In the genomic region with DNA sequence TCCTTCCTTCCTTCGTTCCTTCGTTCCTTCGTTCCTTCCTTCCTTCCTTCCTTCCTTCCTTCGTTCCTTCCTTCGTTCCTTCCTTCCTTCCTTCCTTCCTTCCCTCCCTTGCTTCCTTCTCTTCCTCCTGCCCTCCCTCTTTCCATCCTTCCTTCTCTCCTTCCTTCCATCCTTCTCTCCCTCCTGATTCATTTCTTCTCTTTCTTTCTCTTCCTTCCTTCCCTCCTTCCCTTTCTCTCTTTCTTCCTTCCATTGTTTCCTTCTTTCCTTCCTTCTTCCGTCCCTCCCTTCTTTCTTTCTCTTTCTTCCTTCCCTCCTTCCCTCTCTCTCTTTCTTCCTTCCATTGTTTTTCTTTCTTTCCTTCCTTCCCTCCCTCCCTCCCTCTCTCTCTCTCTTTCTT, we compare ENCODE assay signal across 19 cellular contexts. TPM values are rescaled to one million over a fixed set of nuclear protein-coding genes. Genes with fewer than 3 reads are reported as not detected.
DNase-seq lines count a peak whose midpoint lies in the region; ATAC-seq, FAIRE-seq and TF ChIP-seq lines count a peak whose summit lies in the region.
"Had no signal": no experiment of that assay in that cellular context is flagged by ENCODE, and none has a peak within 500 bp of the region (broad histone marks: within the 10 kb centered on the region; RNA-seq: fewer than 3 reads in every experiment).

No MANE protein-coding gene starts in this region.

- no peak overlapping the region for H3K56ac ChIP-seq in H1 (replicated peaks; ENCODE audit: insufficient read length, low read depth, low read length)

- H3K4me3 ChIP-seq in H1 (ENCODE audit: extremely low read depth in 1 of 4, insufficient read depth in 2 of 4, low read depth in 3 of 4, low read length in 4 of 4) (no peak overlapping the region), neuronal stem cell (ENCODE audit: low read length in 2 of 2) (no peak overlapping the region)
- H3K4me3 ChIP-seq: A549, BLaER1 had no signal

- H2BK15ac ChIP-seq in H1 (ENCODE audit: low read length) = no peak overlapping the region
- H2BK15ac ChIP-seq in neuronal stem cell (ENCODE audit: low read length) = no peak overlapping the region

- H3K4me1 ChIP-seq in H1 (replicated peaks in 1 of 4; ENCODE audit: control insufficient read depth in 3 of 4, insufficient read depth in 4 of 4, low read length in 3 of 4) = no peaks in the 10 kb centered on the region
- H3K4me1 ChIP-seq in neuronal stem cell (ENCODE audit: control insufficient read depth in 2 of 2, insufficient read depth in 1 of 2, low read depth in 1 of 2, low read length in 2 of 2) = no peaks in the 10 kb centered on the region

- H3K27me3 Mint-ChIP-seq in activated naive CD4-positive, alpha-beta T cell treated with anti-CD3 and anti-CD28 coated beads, Interleukin-2, amount 10 ng/mL, durations not matched to agents 7 days and 5 days = peaks cover 48% of the 10 kb centered on the region
- H3K27me3 Mint-ChIP-seq in HFFc6 (ENCODE audit: insufficient read depth) = no peaks in the 10 kb centered on the region; the same call in 1 of the 2 replicates

- H3K79me2 ChIP-seq in H1 (ENCODE audit: control insufficient read depth in 1 of 2, insufficient read depth in 2 of 2, low read length in 2 of 2) = no peaks in the 10 kb centered on the region

- H2BK5ac ChIP-seq in H1 (ENCODE audit: low read depth, low read length) = no peak overlapping the region
- no peak overlapping the region for H2BK5ac ChIP-seq in neuronal stem cell (ENCODE audit: low read length)

- TF ChIP-seq CTCF in HFFc6 (IDR thresholded peaks at IDR 0.05) (no peak), H1 (IDR thresholded peaks at IDR 0.05; ENCODE audit: control extremely low read depth in 1 of 3, insufficient read depth in 1 of 3, low read depth in 1 of 3, low read length in 3 of 3) (no peak)

- DNase-seq in activated naive CD4-positive, alpha-beta T cell treated with anti-CD3 and anti-CD28 coated beads, Interleukin-2, amount 10 ng/mL, durations not matched to agents 7 days and 5 days = no peak
- DNase-seq in activated naive CD4-positive, alpha-beta T cell treated with Interleukin-2 at 50 U/mL for 16 hours = no peak
- DNase-seq in HFFc6 (no peak), H1 (ENCODE audit: low read depth in 1 of 2, low spot score in 2 of 2) (no peak), neuronal stem cell (ENCODE audit: low spot score) (no peak)
- no peak for DNase-seq in stimulated activated effector memory CD8-positive, alpha-beta T cell treated with anti-CD3 and anti-CD28 coated beads, Interleukin-12 subunit alpha, Interleukin-12 subunit beta, amount 100 ng/mL, for 72 hours (ENCODE audit: low spot score in 2 of 2)
- DNase-seq: AML-193; CD8-positive, alpha-beta T cell; GDM1; GOT3; H9 had no signal

- H3K27me3 ChIP-seq in H1 (replicated peaks in 1 of 4; ENCODE audit: control insufficient read depth in 3 of 4, extremely low read depth in 1 of 4, insufficient read depth in 3 of 4, low read length in 3 of 4) = 0 out of 7 replicates have a peak, but pooled peaks cover 0 to 2% (median 0%) of the 10 kb centered on the region in 4 experiments
- no peaks in the 10 kb centered on the region for H3K27me3 ChIP-seq in neuronal stem cell (ENCODE audit: control insufficient read depth in 3 of 3, insufficient read depth in 3 of 3, low read depth in 1 of 3, low read length in 3 of 3)

- TF ChIP-seq RAD21 in H1 (IDR thresholded peaks at IDR 0.05 in 1 of 2, conservative IDR thresholded peaks at IDR 0.05 in 1 of 2; ENCODE audit: low read depth in 2 of 2, low read length in 2 of 2) = no peak

- H3K4ac ChIP-seq in H1 (replicated peaks; ENCODE audit: insufficient read length, low read depth, low read length) (no peak overlapping the region), neuronal stem cell (ENCODE audit: low read length) (no peak overlapping the region)

- no peak overlapping the region for H3K4me3 Mint-ChIP-seq in activated naive CD4-positive, alpha-beta T cell treated with anti-CD3 and anti-CD28 coated beads, Interleukin-2, amount 10 ng/mL, durations not matched to agents 7 days and 5 days
- no peak overlapping the region for H3K4me3 Mint-ChIP-seq in HFFc6
- no peak overlapping the region for H3K4me3 Mint-ChIP-seq in stimulated activated effector memory CD8-positive, alpha-beta T cell treated with anti-CD3 and anti-CD28 coated beads, Interleukin-12 subunit alpha, Interleukin-12 subunit beta, amount 100 ng/mL, for 72 hours
- H3K4me3 Mint-ChIP-seq: CD8-positive, alpha-beta T cell; H9 had no signal

- H3K27ac ChIP-seq in H1 (ENCODE audit: low read depth, low read length) = no peak overlapping the region
- H3K27ac ChIP-seq in neuronal stem cell (replicated peaks; ENCODE audit: low read length) = no peak overlapping the region
- H3K27ac ChIP-seq: 22Rv1, BLaER1 had no signal

- no peak for TF ChIP-seq EP300 in H1 (IDR thresholded peaks at IDR 0.05; ENCODE audit: borderline replicate concordance in 1 of 2, low read depth in 2 of 2, low read length in 2 of 2)

- H3K4me1 Mint-ChIP-seq in activated naive CD4-positive, alpha-beta T cell treated with anti-CD3 and anti-CD28 coated beads, Interleukin-2, amount 10 ng/mL, durations not matched to agents 7 days and 5 days = peaks cover 3% of the 10 kb centered on the region
- H3K4me1 Mint-ChIP-seq in HFFc6 (ENCODE audit: low read depth) = peaks cover 28% of the 10 kb centered on the region
- peaks cover 5% of the 10 kb centered on the region for H3K4me1 Mint-ChIP-seq in stimulated activated effector memory CD8-positive, alpha-beta T cell treated with anti-CD3 and anti-CD28 coated beads, Interleukin-12 subunit alpha, Interleukin-12 subunit beta, amount 100 ng/mL, for 72 hours

- CTCF ChIA-PET in activated naive CD4-positive, alpha-beta T cell treated with anti-CD3 and anti-CD28 coated beads, Interleukin-2, amount 10 ng/mL, durations not matched to agents 7 days and 5 days (lab: Charles Lee) = no interaction called here
- CTCF ChIA-PET in H1 (lab: Charles Lee; ENCODE audit: partially characterized antibody) = no interaction called here

- H2BK12ac ChIP-seq in H1 (ENCODE audit: low read depth, low read length) (no peak overlapping the region), neuronal stem cell (ENCODE audit: low read length) (no peak overlapping the region)

- no peak for ATAC-seq in GM18519 (IDR thresholded peaks at IDR 0.05; ENCODE audit: low FRiP score, unreplicated experiment)
- no peak for ATAC-seq in stimulated activated effector memory CD8-positive, alpha-beta T cell treated with anti-CD3 and anti-CD28 coated beads, Interleukin-12 subunit alpha, Interleukin-12 subunit beta, amount 100 ng/mL, for 72 hours
- ATAC-seq: CD8-positive, alpha-beta T cell had no signal

- no peaks in the 10 kb centered on the region for H3K36me3 Mint-ChIP-seq in activated naive CD4-positive, alpha-beta T cell treated with anti-CD3 and anti-CD28 coated beads, Interleukin-2, amount 10 ng/mL, durations not matched to agents 7 days and 5 days
- H3K36me3 Mint-ChIP-seq in HFFc6 (ENCODE audit: low read depth) = peaks cover 3% of the 10 kb centered on the region; the same call in 1 of the 2 replicates
- H3K36me3 Mint-ChIP-seq in stimulated activated effector memory CD8-positive, alpha-beta T cell treated with anti-CD3 and anti-CD28 coated beads, Interleukin-12 subunit alpha, Interleukin-12 subunit beta, amount 100 ng/mL, for 72 hours = no peaks in the 10 kb centered on the region
- H3K36me3 Mint-ChIP-seq: CD8-positive, alpha-beta T cell had no signal

- no peaks in the 10 kb centered on the region for H4K20me1 ChIP-seq in H1 (replicated peaks in 1 of 2; ENCODE audit: control insufficient read depth in 1 of 2, insufficient read depth in 2 of 2, low read length in 2 of 2)
- H4K20me1 ChIP-seq: BLaER1 had no signal

- H3K9me3 ChIP-seq in H1 (ENCODE audit: insufficient read depth in 2 of 2, low read depth in 1 of 2, low read length in 1 of 2) (no peaks in the 10 kb centered on the region), neuronal stem cell (replicated peaks in 1 of 2; ENCODE audit: control insufficient read depth in 2 of 2, insufficient read depth in 1 of 2, low read depth in 1 of 2, low read length in 2 of 2) (no peaks in the 10 kb centered on the region)
- H3K9me3 ChIP-seq: A549, BLaER1 had no signal

- H2BK120ac ChIP-seq in H1 (replicated peaks; ENCODE audit: low read depth, low read length) (no peak overlapping the region), neuronal stem cell (ENCODE audit: low read depth, low read length) (no peak overlapping the region)

- no peak for TF ChIP-seq POLR2A in H1 (IDR thresholded peaks at IDR 0.05; ENCODE audit: control extremely low read depth in 1 of 2, low read depth in 2 of 2, low read length in 2 of 2)

- H3K23me2 ChIP-seq in H1 (ENCODE audit: low read depth, low read length) = no peaks in the 10 kb centered on the region; the same call in 1 of the 2 replicates

- 56 to 70% methylated on average over 2 to 3 of the region's 6 CpGs for WGBS in H1 (ENCODE audit: extremely low coverage in 1 of 2, insufficient coverage in 1 of 2, insufficient read length in 1 of 2, insufficient replicate concordance in 2 of 2, low coverage in 1 of 2, low lambda C conversion rate in 2 of 2, missing lambda C conversion rate in 1 of 2), 2 experiments
- WGBS in neuronal stem cell (ENCODE audit: extremely low coverage in 2 of 2, insufficient read length in 2 of 2, insufficient replicate concordance in 1 of 2), 2 donors = no CpG with 5 or more reads among the region's 6 CpGs

- no peak for FAIRE-seq in H1 (lab: Jason Lieb, UNC)
- FAIRE-seq: A549, GM12892, GM18507 had no signal

- H4K8ac ChIP-seq in H1 (ENCODE audit: extremely low read depth, insufficient read depth, low read length) (no peak overlapping the region), neuronal stem cell (ENCODE audit: low read depth, low read length) (no peak overlapping the region)

- no peak overlapping the region for H3K4me2 ChIP-seq in H1 (ENCODE audit: insufficient read depth in 1 of 2, low read depth in 2 of 2, low read length in 2 of 2)
- no peak overlapping the region for H3K4me2 ChIP-seq in neuronal stem cell (ENCODE audit: insufficient read depth, low read length, poor library complexity, severe bottlenecking)
- H3K4me2 ChIP-seq: A549 had no signal

- H2AK5ac ChIP-seq in H1 (ENCODE audit: low read depth, low read length) (peak overlapping the region; percentile 82; the same call in 1 of the 2 replicates), neuronal stem cell (ENCODE audit: low read depth, low read length) (no peak overlapping the region)

- no peak overlapping the region for H2BK20ac ChIP-seq in H1 (ENCODE audit: low read length)

- H2AFZ ChIP-seq in H1 (ENCODE audit: low read length) (no peak overlapping the region), neuronal stem cell (ENCODE audit: low read length) (no peak overlapping the region)

- H3K9me3 Mint-ChIP-seq in activated naive CD4-positive, alpha-beta T cell treated with anti-CD3 and anti-CD28 coated beads, Interleukin-2, amount 10 ng/mL, durations not matched to agents 7 days and 5 days = no peaks in the 10 kb centered on the region
- no peaks in the 10 kb centered on the region for H3K9me3 Mint-ChIP-seq in HFFc6
- no peaks in the 10 kb centered on the region for H3K9me3 Mint-ChIP-seq in stimulated activated effector memory CD8-positive, alpha-beta T cell treated with anti-CD3 and anti-CD28 coated beads, Interleukin-12 subunit alpha, Interleukin-12 subunit beta, amount 100 ng/mL, for 72 hours
- H3K9me3 Mint-ChIP-seq: CD8-positive, alpha-beta T cell; H9 had no signal

- POLR2A ChIA-PET in H1 (lab: Charles Lee; ENCODE audit: partially characterized antibody) = no interaction called here

- H4K91ac ChIP-seq in H1 (replicated peaks; ENCODE audit: insufficient read length, low read length) = no peak overlapping the region
- no peak overlapping the region for H4K91ac ChIP-seq in neuronal stem cell (ENCODE audit: low read depth, low read length, poor library complexity)

- no peak overlapping the region for H4K5ac ChIP-seq in H1 (ENCODE audit: insufficient read length, low read depth, low read length)

- no peaks in the 10 kb centered on the region for H3K36me3 ChIP-seq in H1 (ENCODE audit: control insufficient read depth in 2 of 4, insufficient read depth in 4 of 4, low read length in 3 of 4)
- H3K36me3 ChIP-seq in neuronal stem cell (replicated peaks in 1 of 2; ENCODE audit: control insufficient read depth in 2 of 2, insufficient read depth in 2 of 2, low read length in 2 of 2) = no peaks in the 10 kb centered on the region
- H3K36me3 ChIP-seq: BLaER1 had no signal

- H3K23ac ChIP-seq in H1 (ENCODE audit: insufficient read length) = no peak overlapping the region
- H3K23ac ChIP-seq in neuronal stem cell (ENCODE audit: low read depth, low read length, poor library complexity) = no peak overlapping the region

- H3K9ac ChIP-seq in H1 (replicated peaks in 1 of 4; ENCODE audit: extremely low read depth in 1 of 4, low read depth in 3 of 4, low read length in 3 of 4) (no peak overlapping the region), neuronal stem cell (ENCODE audit: low read depth, low read length, poor library complexity) (no peak overlapping the region)
- H3K9ac ChIP-seq: BLaER1 had no signal

- H3K14ac ChIP-seq in H1 (ENCODE audit: insufficient read length) (no peak overlapping the region), neuronal stem cell (ENCODE audit: low read length) (no peak overlapping the region)

- H3K79me1 ChIP-seq in H1 (ENCODE audit: low read depth, low read length) (no peaks in the 10 kb centered on the region), neuronal stem cell (ENCODE audit: low read depth, low read length) (no peaks in the 10 kb centered on the region)

- H3K27ac Mint-ChIP-seq in activated naive CD4-positive, alpha-beta T cell treated with anti-CD3 and anti-CD28 coated beads, Interleukin-2, amount 10 ng/mL, durations not matched to agents 7 days and 5 days = peak overlapping the region; percentile 12
- H3K27ac Mint-ChIP-seq in HFFc6 = peak overlapping the region; percentile 68
- H3K27ac Mint-ChIP-seq in stimulated activated effector memory CD8-positive, alpha-beta T cell treated with anti-CD3 and anti-CD28 coated beads, Interleukin-12 subunit alpha, Interleukin-12 subunit beta, amount 100 ng/mL, for 72 hours = no peak overlapping the region
- H3K27ac Mint-ChIP-seq: CD8-positive, alpha-beta T cell had no signal

- H3K18ac ChIP-seq in H1 (ENCODE audit: extremely low read depth, low read length) (no peak overlapping the region), neuronal stem cell (ENCODE audit: low read length) (no peak overlapping the region)

RNA-seq across cellular contexts. Expression of a gene that starts 14.5 kb away (rescaled TPM):
- total RNA-seq in HFFc6 (2021; fragmentation: NEBNext Ultra II Directional; extraction: Animal tissue kit (Norgen Biotek cat#: 25700)) = under 1 TPM; 0.18 to 0.59 (median 0.42) TPM
- 3.4 and 5.6 TPM in 2 replicates for total RNA-seq in H1 (2021; fragmentation: NEBNext Ultra II Directional; extraction: Animal tissue kit (Norgen Biotek cat#: 25700))
- 1.9 and 2.1 TPM in 2 replicates for polyA plus RNA-seq in H1 (2011; rRNA removed)
- polyA plus RNA-seq in H1 (2011; cell fraction: cytosol; rRNA removed) = 2.9 TPM
- 4.0 TPM for polyA plus RNA-seq in H1 (2011; cell fraction: nucleus; rRNA removed)
- polyA plus RNA-seq in H1 (2012, experiment 1 of 2) = 3.4 to 6.5 TPM (median 4.4 TPM) in 4 replicates
- polyA plus RNA-seq in H1 (2012, experiment 2 of 2) = 2.1 TPM
- polyA plus RNA-seq in H1 (2013, experiment 1 of 2) = 2.4 TPM
- polyA plus RNA-seq in H1 (2013, experiment 2 of 2) = 2.2 TPM
- 5.2 and 6.7 TPM in 2 replicates for polyA minus RNA-seq in H1 (2011; rRNA and poly(A)+ RNA removed)
- 4.8 TPM for polyA minus RNA-seq in H1 (2011; cell fraction: cytosol; rRNA and poly(A)+ RNA removed)
- 5.5 TPM for polyA minus RNA-seq in H1 (2011; cell fraction: nucleus; rRNA and poly(A)+ RNA removed)
- 3.1 TPM for polyA plus RNA-seq in neuronal stem cell (2013, experiment 1 of 2)
- polyA plus RNA-seq in neuronal stem cell (2013, experiment 2 of 2) = 2.8 TPM
- total RNA-seq: CD8-positive, alpha-beta T cell; HT-29 had no signal

RNA-seq across cellular contexts. Expression of a gene that starts 53.5 kb away (rescaled TPM):
- total RNA-seq in HFFc6 (2021; fragmentation: NEBNext Ultra II Directional; extraction: Animal tissue kit (Norgen Biotek cat#: 25700)) = under 1 TPM in 2 of 6 experiments, not detected in 4; 0.09 to 0.13 TPM
- total RNA-seq in H1 (2021; fragmentation: NEBNext Ultra II Directional; extraction: Animal tissue kit (Norgen Biotek cat#: 25700)) = not detected in 2 replicates
- polyA plus RNA-seq in H1 (2011; rRNA removed) = 0.11 and 0.19 TPM in 2 replicates
- polyA plus RNA-seq in H1 (2011; cell fraction: cytosol; rRNA removed) = not detected
- 0.09 TPM for polyA plus RNA-seq in H1 (2011; cell fraction: nucleus; rRNA removed)
- polyA plus RNA-seq in H1 (2012, experiment 1 of 2) = 0.87 to 1.4 TPM (median 1.1 TPM) in 4 replicates
- polyA plus RNA-seq in H1 (2012, experiment 2 of 2) = not detected
- polyA plus RNA-seq in H1 (2013, experiment 1 of 2) = 0.08 TPM
- polyA plus RNA-seq in H1 (2013, experiment 2 of 2) = 0.07 TPM
- not detected in 2 replicates for polyA minus RNA-seq in H1 (2011; rRNA and poly(A)+ RNA removed)
- polyA minus RNA-seq in H1 (2011; cell fraction: cytosol; rRNA and poly(A)+ RNA removed) = not detected
- polyA minus RNA-seq in H1 (2011; cell fraction: nucleus; rRNA and poly(A)+ RNA removed) = not detected
- 0.03 TPM for polyA plus RNA-seq in neuronal stem cell (2013, experiment 1 of 2)
- 0.06 TPM for polyA plus RNA-seq in neuronal stem cell (2013, experiment 2 of 2)
- total RNA-seq: Daoy, HT-29 had no signal
